ENCODE assay signal across 8 cellular contexts in the genomic region with DNA sequence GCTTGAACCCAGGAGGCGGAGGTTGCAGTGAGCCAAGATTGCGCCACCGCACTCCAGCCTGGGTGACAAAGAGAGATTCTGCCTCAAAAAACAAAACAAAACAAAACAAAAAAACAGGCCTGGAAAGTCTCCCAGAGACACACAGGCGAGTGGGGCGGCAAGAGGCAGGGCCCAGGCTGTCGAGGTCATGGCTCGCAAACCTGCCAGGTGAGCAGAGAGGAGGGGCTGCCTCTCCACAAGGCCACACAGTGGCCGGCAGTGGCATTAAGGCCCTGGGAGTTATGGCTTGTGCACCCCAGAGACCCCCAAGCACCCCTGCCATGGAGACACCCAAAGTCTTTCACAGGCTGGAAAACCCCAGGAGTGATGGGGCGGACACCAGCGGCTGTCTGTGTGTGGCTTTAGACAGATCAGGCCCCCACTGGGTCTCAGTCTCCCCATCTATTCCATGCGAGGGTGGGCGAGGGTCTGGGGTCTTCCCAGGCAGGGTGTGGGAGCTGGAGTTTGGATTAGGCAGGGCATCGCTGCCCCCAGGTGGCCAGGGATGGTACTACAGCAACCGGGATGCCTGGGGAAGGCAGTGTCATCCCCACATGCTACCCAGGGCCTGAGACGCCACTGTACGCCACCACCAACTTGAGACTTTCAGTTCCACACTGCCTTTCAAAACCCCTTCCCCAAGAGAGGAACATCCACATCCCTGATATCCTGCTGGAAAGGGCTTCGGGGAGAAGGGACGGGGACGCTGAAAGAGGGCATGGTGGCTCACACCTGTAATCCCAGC. TPM values are rescaled to one million over a fixed set of nuclear protein-coding genes. Genes with fewer than 3 reads are reported as not detected.
DNase-seq lines count a peak whose midpoint lies in the region; ATAC-seq and TF ChIP-seq lines count a peak whose summit lies in the region.

No MANE protein-coding gene starts in this region.

- H3K9me3 ChIP-seq in WERI-Rb-1 (ENCODE audit: severe bottlenecking) (no peaks in the 10 kb centered on the region), breast epithelium (no peaks in the 10 kb centered on the region)

- H3K36me3 ChIP-seq in WERI-Rb-1: peaks cover 60% of the 10 kb centered on the region
- H3K36me3 ChIP-seq in breast epithelium: no peaks in the 10 kb centered on the region

- DNase-seq in Daoy (ENCODE audit: low read depth): peak; percentile 66
- peak; percentile 82 for DNase-seq in HuH-7.5 (ENCODE audit: low spot score)
- peak; percentile 82 for DNase-seq in WERI-Rb-1
- DNase-seq in breast epithelium (ENCODE audit: low spot score in 2 of 2): peak in 1 of 2 donors; percentile 36
- peak; percentile 47 for DNase-seq in kidney tubule cell (ENCODE audit: low spot score)
- DNase-seq in stimulated activated CD4-positive, alpha-beta T cell treated with anti-CD3 and anti-CD28 coated beads, Interleukin-4, amount 100 ng/mL, for 1 hour: peak; percentile 78

- no peaks in the 10 kb centered on the region for H3K4me1 ChIP-seq in breast epithelium

- intact Hi-C loops in breast epithelium (cut with DNase I; ENCODE audit: low total_unique reads): no loop called here

- H3K27ac ChIP-seq in WERI-Rb-1 (peak overlapping the region; percentile 93), breast epithelium (no peak overlapping the region)

- TF ChIP-seq POLR2A in breast epithelium (IDR thresholded peaks at IDR 0.05): no peak

- H3K4me3 ChIP-seq in WERI-Rb-1 (ENCODE audit: low read depth, low read length) (no peak overlapping the region), breast epithelium (no peak overlapping the region)

- TF ChIP-seq CTCF in WERI-Rb-1 (IDR thresholded peaks at IDR 0.05; ENCODE audit: low read depth, low read length) (peak; percentile 96), breast epithelium (IDR thresholded peaks at IDR 0.05) (peak; percentile 82 to 93 (median 93))

- no peaks in the 10 kb centered on the region for H3K27me3 ChIP-seq in WERI-Rb-1 (ENCODE audit: insufficient read depth, low read depth, severe bottlenecking)
- no peaks in the 10 kb centered on the region for H3K27me3 ChIP-seq in breast epithelium

- ATAC-seq in GM21381 (IDR thresholded peaks at IDR 0.05; ENCODE audit: unreplicated experiment) (no peak), GM18511 (IDR thresholded peaks at IDR 0.05; ENCODE audit: unreplicated experiment) (no peak)

RNA-seq across cellular contexts. Expression of gene CTRC, which starts 7.3 kb away (rescaled TPM):
- 7.8 TPM in 1 of 2 replicates, not detected in the other for total RNA-seq in Daoy (2014; rRNA removed; shearing (Covaris generic))
- total RNA-seq in breast epithelium: under 1 TPM in 1 of 3 donors, not detected in 2; 0.16 TPM

RNA-seq across cellular contexts. Expression of gene EFHD2, which starts 21.3 kb away (rescaled TPM):
- 73.0 and 88.0 TPM in 2 replicates for total RNA-seq in Daoy (2014; rRNA removed; shearing (Covaris generic))
- 10 to 100 TPM; 24.9 to 43.9 (median 32.8) TPM for total RNA-seq in breast epithelium

RNA-seq across cellular contexts. Expression of gene CELA2A, which starts 25.6 kb away (rescaled TPM):
- total RNA-seq in Daoy (2014; rRNA removed; shearing (Covaris generic)): not detected in 2 replicates
- not detected for total RNA-seq in breast epithelium

RNA-seq across cellular contexts. Expression of gene CELA2B, which starts 44.9 kb away (rescaled TPM):
- total RNA-seq in Daoy (2014; rRNA removed; shearing (Covaris generic)): not detected in 2 replicates
- total RNA-seq in breast epithelium: not detected
